Comparison of ENCODE assay signal across 3 cellular contexts in the genomic region with DNA sequence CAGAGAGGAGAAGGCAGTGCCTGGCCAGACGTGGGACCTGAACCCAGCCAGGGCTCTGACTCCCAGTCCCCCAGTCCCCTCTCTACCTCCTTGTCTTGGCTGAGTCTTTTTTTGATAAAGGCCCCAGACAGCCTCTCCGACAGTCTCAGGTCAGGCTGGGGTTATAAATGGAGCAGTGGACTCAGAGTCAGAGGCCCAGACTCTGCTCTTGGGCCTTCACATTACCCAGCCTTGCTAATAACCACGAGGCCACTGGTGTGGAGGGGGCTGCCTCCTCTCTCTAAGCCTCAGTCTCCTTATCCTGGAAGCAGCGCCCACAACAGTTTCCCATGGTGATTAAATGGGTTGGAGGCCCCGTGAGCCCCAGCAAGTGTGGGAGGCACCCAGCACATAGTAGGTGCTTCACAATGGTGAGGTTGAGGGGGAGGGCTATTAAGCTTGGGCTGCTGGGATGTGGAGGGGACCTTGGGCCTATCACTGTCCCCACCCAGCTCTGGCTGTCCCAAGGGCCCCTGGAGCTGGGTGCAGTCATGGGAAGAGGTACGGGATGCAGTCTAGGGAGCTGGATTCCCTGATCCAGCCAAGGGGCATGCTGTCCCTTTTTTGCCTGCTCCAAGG.
A peak's percentile ranks its signal among the peaks of the same experiment; 100 is the strongest.
TF ChIP-seq lines count a peak whose summit lies in the region.

No MANE protein-coding gene starts in this region.

TF ChIP-seq in IMR-90, 13 proteins besides CTCF, POLR2A, EP300 and RAD21:
- TF ChIP-seq, protein P1, sequence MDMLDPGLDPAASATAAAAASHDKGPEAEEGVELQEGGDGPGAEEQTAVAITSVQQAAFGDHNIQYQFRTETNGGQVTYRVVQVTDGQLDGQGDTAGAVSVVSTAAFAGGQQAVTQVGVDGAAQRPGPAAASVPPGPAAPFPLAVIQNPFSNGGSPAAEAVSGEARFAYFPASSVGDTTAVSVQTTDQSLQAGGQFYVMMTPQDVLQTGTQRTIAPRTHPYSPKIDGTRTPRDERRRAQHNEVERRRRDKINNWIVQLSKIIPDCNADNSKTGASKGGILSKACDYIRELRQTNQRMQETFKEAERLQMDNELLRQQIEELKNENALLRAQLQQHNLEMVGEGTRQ (IDR thresholded peaks at IDR 0.05; ENCODE audit: low read depth, low read length) = no peak
- TF ChIP-seq RFX5 (IDR thresholded peaks at IDR 0.05; ENCODE audit: low read depth, low read length) (no peak), MXI1 (IDR thresholded peaks at IDR 0.05; ENCODE audit: borderline replicate concordance, low read depth, low read length) (no peak), MAZ (IDR thresholded peaks at IDR 0.05; ENCODE audit: borderline replicate concordance, low read depth, low read length) (no peak), NFE2L2 (IDR thresholded peaks at IDR 0.05; ENCODE audit: low read depth, low read length) (no peak), BHLHE40 (IDR thresholded peaks at IDR 0.05; ENCODE audit: low read depth, low read length) (no peak)

TF ChIP-seq in K562, 482 proteins besides CTCF, POLR2A, EP300 and RAD21:
- TF ChIP-seq, protein P2, sequence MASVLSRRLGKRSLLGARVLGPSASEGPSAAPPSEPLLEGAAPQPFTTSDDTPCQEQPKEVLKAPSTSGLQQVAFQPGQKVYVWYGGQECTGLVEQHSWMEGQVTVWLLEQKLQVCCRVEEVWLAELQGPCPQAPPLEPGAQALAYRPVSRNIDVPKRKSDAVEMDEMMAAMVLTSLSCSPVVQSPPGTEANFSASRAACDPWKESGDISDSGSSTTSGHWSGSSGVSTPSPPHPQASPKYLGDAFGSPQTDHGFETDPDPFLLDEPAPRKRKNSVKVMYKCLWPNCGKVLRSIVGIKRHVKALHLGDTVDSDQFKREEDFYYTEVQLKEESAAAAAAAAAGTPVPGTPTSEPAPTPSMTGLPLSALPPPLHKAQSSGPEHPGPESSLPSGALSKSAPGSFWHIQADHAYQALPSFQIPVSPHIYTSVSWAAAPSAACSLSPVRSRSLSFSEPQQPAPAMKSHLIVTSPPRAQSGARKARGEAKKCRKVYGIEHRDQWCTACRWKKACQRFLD (CRISPR knock-in tag; IDR thresholded peaks at IDR 0.05) = no peak
- TF ChIP-seq ZKSCAN1 (IDR thresholded peaks at IDR 0.05; ENCODE audit: low read depth, low read length) (peak; percentile 98), ZFX (CRISPR knock-in tag; IDR thresholded peaks at IDR 0.05) (0 out of 2 replicates have a peak, but pooled peaks have one; percentile 8)
- TF ChIP-seq, protein P3, sequence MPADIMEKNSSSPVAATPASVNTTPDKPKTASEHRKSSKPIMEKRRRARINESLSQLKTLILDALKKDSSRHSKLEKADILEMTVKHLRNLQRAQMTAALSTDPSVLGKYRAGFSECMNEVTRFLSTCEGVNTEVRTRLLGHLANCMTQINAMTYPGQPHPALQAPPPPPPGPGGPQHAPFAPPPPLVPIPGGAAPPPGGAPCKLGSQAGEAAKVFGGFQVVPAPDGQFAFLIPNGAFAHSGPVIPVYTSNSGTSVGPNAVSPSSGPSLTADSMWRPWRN (IDR thresholded peaks at IDR 0.05; ENCODE audit: low read depth) = no peak

TF ChIP-seq in HepG2, 621 proteins besides CTCF, POLR2A, EP300 and RAD21:
- TF ChIP-seq ZMYM2 (CRISPR knock-in tag; IDR thresholded peaks at IDR 0.05) (no peak), ZBTB8A (CRISPR knock-in tag; IDR thresholded peaks at IDR 0.05; ENCODE audit: borderline replicate concordance, low read depth) (no peak), ZKSCAN1 (IDR thresholded peaks at IDR 0.05; ENCODE audit: low read length) (peak; percentile 86), TGIF2 (CRISPR knock-in tag; IDR thresholded peaks at IDR 0.05) (no peak), TAF1 (CRISPR knock-in tag; IDR thresholded peaks at IDR 0.05) (0 out of 2 replicates have a peak, but pooled peaks have one; percentile 18)
- TF ChIP-seq, protein P4, sequence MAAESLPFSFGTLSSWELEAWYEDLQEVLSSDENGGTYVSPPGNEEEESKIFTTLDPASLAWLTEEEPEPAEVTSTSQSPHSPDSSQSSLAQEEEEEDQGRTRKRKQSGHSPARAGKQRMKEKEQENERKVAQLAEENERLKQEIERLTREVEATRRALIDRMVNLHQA (CRISPR knock-in tag; IDR thresholded peaks at IDR 0.05) = no peak
- TF ChIP-seq, protein P5, sequence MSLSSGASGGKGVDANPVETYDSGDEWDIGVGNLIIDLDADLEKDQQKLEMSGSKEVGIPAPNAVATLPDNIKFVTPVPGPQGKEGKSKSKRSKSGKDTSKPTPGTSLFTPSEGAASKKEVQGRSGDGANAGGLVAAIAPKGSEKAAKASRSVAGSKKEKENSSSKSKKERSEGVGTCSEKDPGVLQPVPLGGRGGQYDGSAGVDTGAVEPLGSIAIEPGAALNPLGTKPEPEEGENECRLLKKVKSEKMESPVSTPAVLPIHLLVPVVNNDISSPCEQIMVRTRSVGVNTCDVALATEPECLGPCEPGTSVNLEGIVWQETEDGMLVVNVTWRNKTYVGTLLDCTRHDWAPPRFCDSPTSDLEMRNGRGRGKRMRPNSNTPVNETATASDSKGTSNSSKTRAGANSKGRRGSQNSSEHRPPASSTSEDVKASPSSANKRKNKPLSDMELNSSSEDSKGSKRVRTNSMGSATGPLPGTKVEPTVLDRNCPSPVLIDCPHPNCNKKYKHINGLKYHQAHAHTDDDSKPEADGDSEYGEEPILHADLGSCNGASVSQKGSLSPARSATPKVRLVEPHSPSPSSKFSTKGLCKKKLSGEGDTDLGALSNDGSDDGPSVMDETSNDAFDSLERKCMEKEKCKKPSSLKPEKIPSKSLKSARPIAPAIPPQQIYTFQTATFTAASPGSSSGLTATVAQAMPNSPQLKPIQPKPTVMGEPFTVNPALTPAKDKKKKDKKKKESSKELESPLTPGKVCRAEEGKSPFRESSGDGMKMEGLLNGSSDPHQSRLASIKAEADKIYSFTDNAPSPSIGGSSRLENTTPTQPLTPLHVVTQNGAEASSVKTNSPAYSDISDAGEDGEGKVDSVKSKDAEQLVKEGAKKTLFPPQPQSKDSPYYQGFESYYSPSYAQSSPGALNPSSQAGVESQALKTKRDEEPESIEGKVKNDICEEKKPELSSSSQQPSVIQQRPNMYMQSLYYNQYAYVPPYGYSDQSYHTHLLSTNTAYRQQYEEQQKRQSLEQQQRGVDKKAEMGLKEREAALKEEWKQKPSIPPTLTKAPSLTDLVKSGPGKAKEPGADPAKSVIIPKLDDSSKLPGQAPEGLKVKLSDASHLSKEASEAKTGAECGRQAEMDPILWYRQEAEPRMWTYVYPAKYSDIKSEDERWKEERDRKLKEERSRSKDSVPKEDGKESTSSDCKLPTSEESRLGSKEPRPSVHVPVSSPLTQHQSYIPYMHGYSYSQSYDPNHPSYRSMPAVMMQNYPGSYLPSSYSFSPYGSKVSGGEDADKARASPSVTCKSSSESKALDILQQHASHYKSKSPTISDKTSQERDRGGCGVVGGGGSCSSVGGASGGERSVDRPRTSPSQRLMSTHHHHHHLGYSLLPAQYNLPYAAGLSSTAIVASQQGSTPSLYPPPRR (CRISPR knock-in tag; IDR thresholded peaks at IDR 0.05; ENCODE audit: borderline replicate concordance) = no peak
- TF ChIP-seq, protein P6, sequence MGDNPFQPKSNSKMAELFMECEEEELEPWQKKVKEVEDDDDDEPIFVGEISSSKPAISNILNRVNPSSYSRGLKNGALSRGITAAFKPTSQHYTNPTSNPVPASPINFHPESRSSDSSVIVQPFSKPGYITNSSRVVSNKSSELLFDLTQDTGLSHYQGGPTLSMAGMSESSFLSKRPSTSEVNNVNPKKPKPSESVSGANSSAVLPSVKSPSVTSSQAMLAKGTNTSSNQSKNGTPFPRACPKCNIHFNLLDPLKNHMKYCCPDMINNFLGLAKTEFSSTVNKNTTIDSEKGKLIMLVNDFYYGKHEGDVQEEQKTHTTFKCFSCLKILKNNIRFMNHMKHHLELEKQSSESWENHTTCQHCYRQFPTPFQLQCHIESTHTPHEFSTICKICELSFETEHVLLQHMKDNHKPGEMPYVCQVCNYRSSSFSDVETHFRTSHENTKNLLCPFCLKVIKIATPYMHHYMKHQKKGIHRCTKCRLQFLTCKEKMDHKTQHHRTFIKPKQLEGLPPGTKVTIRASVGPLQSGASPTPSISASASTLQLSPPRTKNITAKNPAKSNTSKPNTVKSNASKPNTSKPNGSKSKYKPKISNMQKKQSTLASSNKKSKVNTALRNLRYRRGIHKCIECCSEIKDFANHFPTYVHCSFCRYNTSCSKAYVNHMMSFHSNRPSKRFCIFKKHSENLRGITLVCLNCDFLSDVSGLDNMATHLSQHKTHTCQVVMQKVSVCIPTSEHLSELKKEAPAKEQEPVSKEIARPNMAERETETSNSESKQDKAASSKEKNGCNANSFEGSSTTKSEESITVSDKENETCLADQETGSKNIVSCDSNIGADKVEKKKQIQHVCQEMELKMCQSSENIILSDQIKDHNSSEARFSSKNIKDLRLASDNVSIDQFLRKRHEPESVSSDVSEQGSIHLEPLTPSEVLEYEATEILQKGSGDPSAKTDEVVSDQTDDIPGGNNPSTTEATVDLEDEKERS (CRISPR knock-in tag; IDR thresholded peaks at IDR 0.05) = no peak
- TF ChIP-seq, protein P7, sequence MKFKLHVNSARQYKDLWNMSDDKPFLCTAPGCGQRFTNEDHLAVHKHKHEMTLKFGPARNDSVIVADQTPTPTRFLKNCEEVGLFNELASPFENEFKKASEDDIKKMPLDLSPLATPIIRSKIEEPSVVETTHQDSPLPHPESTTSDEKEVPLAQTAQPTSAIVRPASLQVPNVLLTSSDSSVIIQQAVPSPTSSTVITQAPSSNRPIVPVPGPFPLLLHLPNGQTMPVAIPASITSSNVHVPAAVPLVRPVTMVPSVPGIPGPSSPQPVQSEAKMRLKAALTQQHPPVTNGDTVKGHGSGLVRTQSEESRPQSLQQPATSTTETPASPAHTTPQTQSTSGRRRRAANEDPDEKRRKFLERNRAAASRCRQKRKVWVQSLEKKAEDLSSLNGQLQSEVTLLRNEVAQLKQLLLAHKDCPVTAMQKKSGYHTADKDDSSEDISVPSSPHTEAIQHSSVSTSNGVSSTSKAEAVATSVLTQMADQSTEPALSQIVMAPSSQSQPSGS (CRISPR knock-in tag; IDR thresholded peaks at IDR 0.05) = no peak
- TF ChIP-seq, protein P8, sequence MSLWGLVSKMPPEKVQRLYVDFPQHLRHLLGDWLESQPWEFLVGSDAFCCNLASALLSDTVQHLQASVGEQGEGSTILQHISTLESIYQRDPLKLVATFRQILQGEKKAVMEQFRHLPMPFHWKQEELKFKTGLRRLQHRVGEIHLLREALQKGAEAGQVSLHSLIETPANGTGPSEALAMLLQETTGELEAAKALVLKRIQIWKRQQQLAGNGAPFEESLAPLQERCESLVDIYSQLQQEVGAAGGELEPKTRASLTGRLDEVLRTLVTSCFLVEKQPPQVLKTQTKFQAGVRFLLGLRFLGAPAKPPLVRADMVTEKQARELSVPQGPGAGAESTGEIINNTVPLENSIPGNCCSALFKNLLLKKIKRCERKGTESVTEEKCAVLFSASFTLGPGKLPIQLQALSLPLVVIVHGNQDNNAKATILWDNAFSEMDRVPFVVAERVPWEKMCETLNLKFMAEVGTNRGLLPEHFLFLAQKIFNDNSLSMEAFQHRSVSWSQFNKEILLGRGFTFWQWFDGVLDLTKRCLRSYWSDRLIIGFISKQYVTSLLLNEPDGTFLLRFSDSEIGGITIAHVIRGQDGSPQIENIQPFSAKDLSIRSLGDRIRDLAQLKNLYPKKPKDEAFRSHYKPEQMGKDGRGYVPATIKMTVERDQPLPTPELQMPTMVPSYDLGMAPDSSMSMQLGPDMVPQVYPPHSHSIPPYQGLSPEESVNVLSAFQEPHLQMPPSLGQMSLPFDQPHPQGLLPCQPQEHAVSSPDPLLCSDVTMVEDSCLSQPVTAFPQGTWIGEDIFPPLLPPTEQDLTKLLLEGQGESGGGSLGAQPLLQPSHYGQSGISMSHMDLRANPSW (CRISPR knock-in tag; IDR thresholded peaks at IDR 0.05; ENCODE audit: borderline replicate concordance) = no peak
- TF ChIP-seq, protein P9, sequence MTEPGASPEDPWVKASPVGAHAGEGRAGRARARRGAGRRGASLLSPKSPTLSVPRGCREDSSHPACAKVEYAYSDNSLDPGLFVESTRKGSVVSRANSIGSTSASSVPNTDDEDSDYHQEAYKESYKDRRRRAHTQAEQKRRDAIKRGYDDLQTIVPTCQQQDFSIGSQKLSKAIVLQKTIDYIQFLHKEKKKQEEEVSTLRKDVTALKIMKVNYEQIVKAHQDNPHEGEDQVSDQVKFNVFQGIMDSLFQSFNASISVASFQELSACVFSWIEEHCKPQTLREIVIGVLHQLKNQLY (CRISPR knock-in tag; IDR thresholded peaks at IDR 0.05) = no peak
